ENCODE assay signal across 34 cellular contexts in the genomic region with DNA sequence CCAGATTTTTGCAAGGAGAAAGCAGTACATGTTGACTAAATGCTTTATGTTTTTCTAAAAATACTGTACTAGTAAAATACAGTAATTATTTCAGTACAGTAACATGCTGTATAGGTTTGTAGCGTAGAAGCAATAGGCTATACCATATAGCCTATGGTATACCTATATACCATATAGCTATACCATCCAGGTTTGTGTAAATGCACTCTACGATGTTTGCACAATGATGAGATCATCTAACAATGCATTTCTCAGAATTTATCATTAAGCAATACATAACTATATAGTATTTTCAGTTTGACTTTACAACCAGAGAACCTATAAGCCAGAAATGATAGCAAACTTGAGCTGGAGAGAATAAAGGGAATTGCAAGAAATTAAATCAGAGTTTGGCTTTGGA.
"Had no signal": no experiment of that assay in that cellular context is flagged by ENCODE, and none has a peak within 500 bp of the region (broad histone marks: within the 10 kb centered on the region; RNA-seq: fewer than 3 reads in every experiment).

No MANE protein-coding gene starts in this region.

- ATAC-seq: activated CD8-positive, alpha-beta memory T cell treated with anti-CD3 and anti-CD28 coated beads, Interleukin-2, amount 10 ng/mL, durations not matched to agents 7 days and 5 days; activated CD8-positive, alpha-beta T cell treated with anti-CD3 and anti-CD28 coated beads, Interleukin-2, amount 10 ng/mL, durations not matched to agents 7 days and 5 days; activated T-cell treated with anti-CD3 and anti-CD28 coated beads, Interleukin-2, amount 50 U/mL, for 4 hours; activated T-cell treated with anti-CD3 and anti-CD28 coated beads, Interleukin-2, amount 50 U/mL, for 72 hours; activated T-helper 17 cell treated with anti-CD3 and anti-CD28 coated beads, Interleukin-2, amount 50 U/mL, for 72 hours; body of pancreas; T-cell; T-helper 17 cell had no signal

- H3K27me3 Mint-ChIP-seq: activated B cell treated with CpG ODN at 0.5 μM for 24 hours; activated CD4-positive, alpha-beta memory T cell treated with anti-CD3 and anti-CD28 coated beads, Interleukin-2, amount 10 ng/mL, durations not matched to agents 7 days and 5 days; activated CD4-positive, alpha-beta T cell treated with anti-CD3 and anti-CD28 coated beads, Interleukin-2, amount 10 ng/mL, durations not matched to agents 7 days and 5 days; activated CD8-positive, alpha-beta memory T cell treated with anti-CD3 and anti-CD28 coated beads, Interleukin-2, amount 10 ng/mL, durations not matched to agents 7 days and 5 days; activated naive CD8-positive, alpha-beta T cell treated with anti-CD3 and anti-CD28 coated beads for 36 hours; activated T-helper 17 cell treated with anti-CD3 and anti-CD28 coated beads, Interleukin-2, amount 50 U/mL, for 72 hours; central memory CD8-positive, alpha-beta T cell; T-cell; T-helper 17 cell had no signal

- H3K27me3 ChIP-seq: adrenal gland, body of pancreas, brain microvascular endothelial cell, breast epithelium had no signal

- H3K9me3 ChIP-seq: adrenal gland, body of pancreas, breast epithelium had no signal

- H3K36me3 Mint-ChIP-seq: activated CD8-positive, alpha-beta memory T cell treated with anti-CD3 and anti-CD28 coated beads, Interleukin-2, amount 10 ng/mL, durations not matched to agents 7 days and 5 days; activated naive CD4-positive, alpha-beta T cell treated with anti-CD3 and anti-CD28 coated beads, Interleukin-2, amount 50 U/mL, for 72 hours had no signal

- H3K27ac Mint-ChIP-seq: activated B cell treated with CpG ODN at 0.5 μM for 24 hours; activated CD4-positive, alpha-beta memory T cell treated with anti-CD3 and anti-CD28 coated beads, Interleukin-2, amount 10 ng/mL, durations not matched to agents 7 days and 5 days; activated CD4-positive, alpha-beta T cell treated with anti-CD3 and anti-CD28 coated beads, Interleukin-2, amount 10 ng/mL, durations not matched to agents 7 days and 5 days; activated CD8-positive, alpha-beta memory T cell treated with anti-CD3 and anti-CD28 coated beads, Interleukin-2, amount 10 ng/mL, durations not matched to agents 7 days and 5 days; activated CD8-positive, alpha-beta T cell treated with anti-CD3 and anti-CD28 coated beads, Interleukin-2, amount 10 ng/mL, durations not matched to agents 7 days and 5 days; activated naive CD4-positive, alpha-beta T cell treated with anti-CD3 and anti-CD28 coated beads for 36 hours; activated naive CD4-positive, alpha-beta T cell treated with anti-CD3 and anti-CD28 coated beads, Interleukin-2, amount 50 U/mL, for 72 hours; activated naive CD8-positive, alpha-beta T cell treated with anti-CD3 and anti-CD28 coated beads for 36 hours; activated T-cell treated with anti-CD3 and anti-CD28 coated beads, Interleukin-2, amount 50 U/mL, for 72 hours; activated T-helper 1 cell treated with anti-CD3 and anti-CD28 coated beads, Interleukin-12 subunit alpha, Interleukin-12 subunit beta, Interleukin-2, Interleukin-4 antibody, amounts not matched to agents 30 ng/mL and 10 ng/mL and 1 ng/mL, durations not matched to agents 14 hours and 24 hours and 36 hours; activated T-helper 17 cell treated with anti-CD3 and anti-CD28 coated beads, Interleukin-2, amount 50 U/mL, for 72 hours; T-cell; T-helper 17 cell had no signal

- H3K4me1 Mint-ChIP-seq: activated CD4-positive, alpha-beta memory T cell treated with anti-CD3 and anti-CD28 coated beads, Interleukin-2, amount 10 ng/mL, durations not matched to agents 7 days and 5 days; activated CD4-positive, alpha-beta T cell treated with anti-CD3 and anti-CD28 coated beads, Interleukin-2, amount 10 ng/mL, durations not matched to agents 7 days and 5 days; activated CD8-positive, alpha-beta memory T cell treated with anti-CD3 and anti-CD28 coated beads, Interleukin-2, amount 10 ng/mL, durations not matched to agents 7 days and 5 days; activated T-helper 17 cell treated with anti-CD3 and anti-CD28 coated beads, Interleukin-2, amount 50 U/mL, for 72 hours; central memory CD8-positive, alpha-beta T cell; T-cell; T-helper 17 cell had no signal

- H3K4me3 Mint-ChIP-seq: activated B cell treated with CpG ODN at 0.5 μM for 24 hours; activated CD4-positive, alpha-beta memory T cell treated with anti-CD3 and anti-CD28 coated beads, Interleukin-2, amount 10 ng/mL, durations not matched to agents 7 days and 5 days; activated CD4-positive, alpha-beta T cell treated with anti-CD3 and anti-CD28 coated beads, Interleukin-2, amount 10 ng/mL, durations not matched to agents 7 days and 5 days; activated CD8-positive, alpha-beta memory T cell treated with anti-CD3 and anti-CD28 coated beads, Interleukin-2, amount 10 ng/mL, durations not matched to agents 7 days and 5 days; activated CD8-positive, alpha-beta T cell treated with anti-CD3 and anti-CD28 coated beads, Interleukin-2, amount 10 ng/mL, durations not matched to agents 7 days and 5 days; activated naive CD4-positive, alpha-beta T cell treated with anti-CD3 and anti-CD28 coated beads for 36 hours; activated naive CD8-positive, alpha-beta T cell treated with anti-CD3 and anti-CD28 coated beads for 36 hours; activated T-cell treated with anti-CD3 and anti-CD28 coated beads, Interleukin-2, amount 50 U/mL, for 4 hours; activated T-cell treated with anti-CD3 and anti-CD28 coated beads, Interleukin-2, amount 50 U/mL, for 72 hours; activated T-helper 1 cell treated with anti-CD3 and anti-CD28 coated beads, Interleukin-12 subunit alpha, Interleukin-12 subunit beta, Interleukin-2, Interleukin-4 antibody, amounts not matched to agents 30 ng/mL and 10 ng/mL and 1 ng/mL, durations not matched to agents 14 hours and 24 hours and 36 hours; activated T-helper 17 cell treated with anti-CD3 and anti-CD28 coated beads, Interleukin-2, amount 50 U/mL, for 72 hours; central memory CD8-positive, alpha-beta T cell; T-cell; T-helper 17 cell had no signal

- H3K9me3 Mint-ChIP-seq: activated B cell treated with CpG ODN at 0.5 μM for 24 hours; activated CD4-positive, alpha-beta memory T cell treated with anti-CD3 and anti-CD28 coated beads, Interleukin-2, amount 10 ng/mL, durations not matched to agents 7 days and 5 days; activated CD4-positive, alpha-beta T cell treated with anti-CD3 and anti-CD28 coated beads, Interleukin-2, amount 10 ng/mL, durations not matched to agents 7 days and 5 days; activated naive CD4-positive, alpha-beta T cell treated with anti-CD3 and anti-CD28 coated beads for 36 hours; activated naive CD4-positive, alpha-beta T cell treated with anti-CD3 and anti-CD28 coated beads, Interleukin-2, amount 50 U/mL, for 72 hours; activated naive CD8-positive, alpha-beta T cell treated with anti-CD3 and anti-CD28 coated beads for 36 hours; activated T-cell treated with anti-CD3 and anti-CD28 coated beads, Interleukin-2, amount 50 U/mL, for 4 hours; activated T-cell treated with anti-CD3 and anti-CD28 coated beads, Interleukin-2, amount 50 U/mL, for 72 hours; activated T-helper 1 cell treated with anti-CD3 and anti-CD28 coated beads, Interleukin-12 subunit alpha, Interleukin-12 subunit beta, Interleukin-2, Interleukin-4 antibody, amounts not matched to agents 30 ng/mL and 10 ng/mL and 1 ng/mL, durations not matched to agents 14 hours and 24 hours and 36 hours; activated T-helper 17 cell treated with anti-CD3 and anti-CD28 coated beads, Interleukin-2, amount 50 U/mL, for 72 hours; central memory CD8-positive, alpha-beta T cell; T-cell had no signal

- DNase-seq: activated B cell treated with CpG ODN at 0.5 μM for 24 hours; activated CD4-positive, alpha-beta memory T cell treated with anti-CD3 and anti-CD28 coated beads, Interleukin-2, amount 10 ng/mL, durations not matched to agents 7 days and 5 days; activated CD4-positive, alpha-beta T cell treated with anti-CD3 and anti-CD28 coated beads for 4 hours; activated CD4-positive, alpha-beta T cell treated with anti-CD3 and anti-CD28 coated beads, Interleukin-2, amount 10 ng/mL, durations not matched to agents 7 days and 5 days; activated CD4-positive, alpha-beta T cell treated with anti-CD3 and anti-CD28 coated beads, Interleukin-2, amount 50 U/mL, for 48 hours; activated CD4-positive, CD25-positive, alpha-beta regulatory T cell treated with anti-CD3 and anti-CD28 coated beads, Interleukin-2, amount 50 U/mL, for 72 hours; activated CD8-positive, alpha-beta memory T cell treated with anti-CD3 and anti-CD28 coated beads for 24 hours; activated CD8-positive, alpha-beta memory T cell treated with anti-CD3 and anti-CD28 coated beads, Interleukin-2, amount 10 ng/mL, durations not matched to agents 7 days and 5 days; activated CD8-positive, alpha-beta T cell treated with anti-CD3 and anti-CD28 coated beads, Interleukin-2, amount 10 ng/mL, durations not matched to agents 7 days and 5 days; activated effector memory CD4-positive, alpha-beta T cell treated with anti-CD3 and anti-CD28 coated beads, Interleukin-2, amount 50 U/mL, for 16 hours; activated gamma-delta T cell treated with Interleukin-2 at 50 U/mL for 16 hours; activated naive CD4-positive, alpha-beta T cell; activated naive CD4-positive, alpha-beta T cell treated with anti-CD3 and anti-CD28 coated beads for 36 hours; activated naive CD4-positive, alpha-beta T cell treated with anti-CD3 and anti-CD28 coated beads, Interleukin-2, amount 50 U/mL, for 16 hours; activated naive CD8-positive, alpha-beta T cell treated with anti-CD3 and anti-CD28 coated beads for 36 hours; activated T-cell treated with anti-CD3 and anti-CD28 coated beads for 4 hours; activated T-cell treated with anti-CD3 and anti-CD28 coated beads, Interleukin-2, amount 50 U/mL, for 1 hour; activated T-cell treated with anti-CD3 and anti-CD28 coated beads, Interleukin-2, amount 50 U/mL, for 4 hours; activated T-cell treated with anti-CD3 and anti-CD28 coated beads, Interleukin-2, amount 50 U/mL, for 72 hours; adrenal gland; amniotic stem cell; aorta; body of pancreas; brain microvascular endothelial cell; cerebellar nuclear complex; T-cell; T-helper 17 cell; T-helper 9 cell had no signal

- H3K27ac ChIP-seq: adrenal gland, body of pancreas, brain microvascular endothelial cell, breast epithelium, VCaP had no signal
